ENCODE assay signal across 17 cellular contexts in genomic region chr12:81350309-81350708, GRCh38.
DNase-seq lines count a peak whose midpoint lies in the region; ATAC-seq, FAIRE-seq and TF ChIP-seq lines count a peak whose summit lies in the region.
"Had no signal": no experiment of that assay in that cellular context is flagged by ENCODE, and none has a peak within 500 bp of the region (broad histone marks: within the 10 kb centered on the region; RNA-seq: fewer than 3 reads in every experiment).

No MANE protein-coding gene starts in this region.

- no peaks in the 10 kb centered on the region for H3K4me1 ChIP-seq in NT2/D1 (ENCODE audit: insufficient read depth, insufficient read length)
- no peaks in the 10 kb centered on the region for H3K4me1 ChIP-seq in H1 (replicated peaks in 1 of 4; ENCODE audit: control insufficient read depth in 3 of 4, insufficient read depth in 4 of 4, low read length in 3 of 4)
- H3K4me1 ChIP-seq in gastroesophageal sphincter, result no peaks in the 10 kb centered on the region

- H3K79me1 ChIP-seq in H1 (ENCODE audit: low read depth, low read length), result no peaks in the 10 kb centered on the region

- TF ChIP-seq POLR2A in H1 (IDR thresholded peaks at IDR 0.05; ENCODE audit: control extremely low read depth in 1 of 2, low read depth in 2 of 2, low read length in 2 of 2), result no peak
- TF ChIP-seq POLR2A in gastroesophageal sphincter (IDR thresholded peaks at IDR 0.05), result no peak

- no peaks in the 10 kb centered on the region; the same call in 1 of the 2 replicates for H3K23me2 ChIP-seq in H1 (ENCODE audit: low read depth, low read length)

- no peak overlapping the region for H4K91ac ChIP-seq in H1 (replicated peaks; ENCODE audit: insufficient read length, low read length)

- H3K56ac ChIP-seq in H1 (replicated peaks; ENCODE audit: insufficient read length, low read depth, low read length), result no peak overlapping the region

- no peak overlapping the region for H2BK12ac ChIP-seq in H1 (ENCODE audit: low read depth, low read length)

- H3K36me3 ChIP-seq in NT2/D1 (ENCODE audit: insufficient read depth, insufficient read length, low read length) (no peaks in the 10 kb centered on the region), H1 (ENCODE audit: control insufficient read depth in 2 of 4, insufficient read depth in 4 of 4, low read length in 3 of 4) (no peaks in the 10 kb centered on the region), gastroesophageal sphincter (no peaks in the 10 kb centered on the region), MG63 (no peaks in the 10 kb centered on the region)

- no peak overlapping the region for H2AFZ ChIP-seq in H1 (ENCODE audit: low read length)

- no peaks in the 10 kb centered on the region for H3K79me2 ChIP-seq in H1 (ENCODE audit: control insufficient read depth in 1 of 2, insufficient read depth in 2 of 2, low read length in 2 of 2)

- no peak for TF ChIP-seq CTCF in H1 (IDR thresholded peaks at IDR 0.05; ENCODE audit: control extremely low read depth in 1 of 3, insufficient read depth in 1 of 3, low read depth in 1 of 3, low read length in 3 of 3)
- TF ChIP-seq CTCF in gastroesophageal sphincter (IDR thresholded peaks at IDR 0.05), result no peak

- H4K5ac ChIP-seq in H1 (ENCODE audit: insufficient read length, low read depth, low read length), result no peak overlapping the region

- H3K18ac ChIP-seq in H1 (ENCODE audit: extremely low read depth, low read length), result no peak overlapping the region

- no peak overlapping the region for H3K4me3 ChIP-seq in NT2/D1 (ENCODE audit: insufficient read length, low read depth)
- H3K4me3 ChIP-seq in H1 (ENCODE audit: extremely low read depth in 1 of 4, insufficient read depth in 2 of 4, low read depth in 3 of 4, low read length in 4 of 4), result no peak overlapping the region
- H3K4me3 ChIP-seq in gastroesophageal sphincter, result no peak overlapping the region
- no peak overlapping the region for H3K4me3 ChIP-seq in MG63

- H3K4me2 ChIP-seq in H1 (ENCODE audit: insufficient read depth in 1 of 2, low read depth in 2 of 2, low read length in 2 of 2), result no peak overlapping the region

- H3K27ac ChIP-seq in H1 (ENCODE audit: low read depth, low read length), result no peak overlapping the region
- no peak overlapping the region for H3K27ac ChIP-seq in gastroesophageal sphincter
- H3K27ac ChIP-seq: C4-2B had no signal

- TF ChIP-seq RAD21 in H1 (IDR thresholded peaks at IDR 0.05 in 1 of 2, conservative IDR thresholded peaks at IDR 0.05 in 1 of 2; ENCODE audit: low read depth in 2 of 2, low read length in 2 of 2), result no peak

- H3K9ac ChIP-seq in NT2/D1 (ENCODE audit: insufficient read length, low read depth) (no peak overlapping the region), H1 (replicated peaks in 1 of 4; ENCODE audit: extremely low read depth in 1 of 4, low read depth in 3 of 4, low read length in 3 of 4) (no peak overlapping the region)

- no peaks in the 10 kb centered on the region for H3K9me3 ChIP-seq in NT2/D1 (ENCODE audit: insufficient read depth, low read length)
- no peaks in the 10 kb centered on the region for H3K9me3 ChIP-seq in H1 (ENCODE audit: insufficient read depth in 2 of 2, low read depth in 1 of 2, low read length in 1 of 2)
- H3K9me3 ChIP-seq in gastroesophageal sphincter, result no peaks in the 10 kb centered on the region
- no peaks in the 10 kb centered on the region for H3K9me3 ChIP-seq in MG63

- H2BK20ac ChIP-seq in H1 (ENCODE audit: low read length), result no peak overlapping the region

- H4K8ac ChIP-seq in H1 (ENCODE audit: extremely low read depth, insufficient read depth, low read length), result no peak overlapping the region

- no peak overlapping the region for H3K4ac ChIP-seq in H1 (replicated peaks; ENCODE audit: insufficient read length, low read depth, low read length)

- no peak overlapping the region for H2BK5ac ChIP-seq in H1 (ENCODE audit: low read depth, low read length)

- POLR2A ChIA-PET in H1 (lab: Charles Lee; ENCODE audit: partially characterized antibody), result no interaction called here

- H2BK120ac ChIP-seq in H1 (replicated peaks; ENCODE audit: low read depth, low read length), result no peak overlapping the region

- H3K14ac ChIP-seq in H1 (ENCODE audit: insufficient read length), result no peak overlapping the region

- no peak for ATAC-seq in gastroesophageal sphincter

- CTCF ChIA-PET in H1 (lab: Charles Lee; ENCODE audit: partially characterized antibody), result no interaction called here

- WGBS in H1 (ENCODE audit: extremely low coverage in 1 of 2, insufficient coverage in 1 of 2, insufficient read length in 1 of 2, insufficient replicate concordance in 2 of 2, low coverage in 1 of 2, low lambda C conversion rate in 2 of 2, missing lambda C conversion rate in 1 of 2), 2 experiments, result 84% methylated on average over 2 of the region's 2 CpGs; no CpG with 5 or more reads in 1 of the 2 experiments
- 72 to 86% methylated on average over 2 of the region's 2 CpGs for WGBS in gastroesophageal sphincter (ENCODE audit: low coverage in 1 of 2), 2 donors

- DNase-seq in NT2/D1 (ENCODE audit: low read depth, low spot score) (peak; percentile 32), H1 (ENCODE audit: low read depth in 1 of 2, low spot score in 2 of 2) (no peak), iPS-NIHi11 (ENCODE audit: low spot score) (peak; percentile 16), amygdala (lab: John Stamatoyannopoulos, UW) (no peak), NCI-H82 treated with DMSO at 0.1 percent for 48 hours (lab: John Stamatoyannopoulos, UW; ENCODE audit: unreplicated experiment) (no peak), MG63 (no peak)
- DNase-seq: AML-193, DMS79 treated with DMSO at 0.1 percent for 48 hours, H9, Kasumi-1, NCI-H1105, NCI-H2081 treated with DMSO at 0.1 percent for 48 hours, NCI-H748 treated with DMSO at 0.1 percent for 48 hours, RPMI8226, SHP77 treated with DMSO at 0.1 percent for 48 hours had no signal

- no peak overlapping the region for H2BK15ac ChIP-seq in H1 (ENCODE audit: low read length)

- TF ChIP-seq EP300 in H1 (IDR thresholded peaks at IDR 0.05; ENCODE audit: borderline replicate concordance in 1 of 2, low read depth in 2 of 2, low read length in 2 of 2) (no peak), gastroesophageal sphincter (IDR thresholded peaks at IDR 0.05) (no peak)

- H4K20me1 ChIP-seq in H1 (replicated peaks in 1 of 2; ENCODE audit: control insufficient read depth in 1 of 2, insufficient read depth in 2 of 2, low read length in 2 of 2), result no peaks in the 10 kb centered on the region

- FAIRE-seq in H1 (lab: Jason Lieb, UNC), result peak; percentile 81

- no peaks in the 10 kb centered on the region for H3K27me3 ChIP-seq in NT2/D1 (ENCODE audit: insufficient read depth, insufficient read length)
- H3K27me3 ChIP-seq in H1 (replicated peaks in 1 of 4; ENCODE audit: control insufficient read depth in 3 of 4, extremely low read depth in 1 of 4, insufficient read depth in 3 of 4, low read length in 3 of 4), result peaks cover 0 to 2% (median 0%) of the 10 kb centered on the region in 4 experiments; a peak in 1 of 7 replicates
- no peaks in the 10 kb centered on the region for H3K27me3 ChIP-seq in gastroesophageal sphincter
- H3K27me3 ChIP-seq in MG63, result no peaks in the 10 kb centered on the region

- no peak overlapping the region for H3K23ac ChIP-seq in H1 (ENCODE audit: insufficient read length)

- H2AK5ac ChIP-seq in H1 (ENCODE audit: low read depth, low read length), result no peak overlapping the region

TF ChIP-seq in H1, 55 proteins besides CTCF, POLR2A, EP300 and RAD21:
- TF ChIP-seq CEBPB (IDR thresholded peaks at IDR 0.05; ENCODE audit: low read depth, low read length) (0 out of 2 replicates have a peak, but pooled peaks have one; percentile 3), TEAD4 (IDR thresholded peaks at IDR 0.05; ENCODE audit: low read depth, low read length) (peak; percentile 98), SIN3A (conservative IDR thresholded peaks at IDR 0.05 in 1 of 2, IDR thresholded peaks at IDR 0.05 in 1 of 2; ENCODE audit: low read depth in 1 of 2, low read length in 2 of 2) (0 out of 4 replicates have a peak, but pooled peaks of 1 of the 2 experiments have one; percentile 63), SP2 (IDR thresholded peaks at IDR 0.05; ENCODE audit: low read length) (no peak), EZH2 (IDR thresholded peaks at IDR 0.05; ENCODE audit: low read depth, low read length, severe bottlenecking) (no peak), KDM4A (IDR thresholded peaks at IDR 0.05; ENCODE audit: low read depth, low read length, severe bottlenecking) (no peak), PHF8 (conservative IDR thresholded peaks at IDR 0.05; ENCODE audit: low read depth, low read length) (no peak), GTF2F1 (IDR thresholded peaks at IDR 0.05; ENCODE audit: borderline replicate concordance, low read depth, low read length) (no peak), TCF12 (IDR thresholded peaks at IDR 0.05; ENCODE audit: low read depth, low read length) (0 out of 2 replicates have a peak, but pooled peaks have one; percentile 37), CTBP2 (IDR thresholded peaks at IDR 0.05; ENCODE audit: borderline replicate concordance, insufficient read depth, insufficient read length, low read length) (no peak), SRF (IDR thresholded peaks at IDR 0.05; ENCODE audit: low read depth, low read length) (no peak), POLR2AphosphoS5 (IDR thresholded peaks at IDR 0.05; ENCODE audit: low read depth, low read length) (0 out of 2 replicates have a peak, but pooled peaks have one; percentile 18), ASH2L (IDR thresholded peaks at IDR 0.05; ENCODE audit: low read length) (no peak)

Comparison
In these comparisons a context has a peak if more than half of its experiments do, and no peak if none do; other contexts are left out.
1. DNase-seq: peak in NT2/D1 (single experiment) and iPS-NIHi11 (single experiment); none in H1 (0 of 2), amygdala (0 of 56), NCI-H82 treated with DMSO at 0.1 percent for 48 hours (single experiment) and MG63 (single experiment).